ENCODE assay signal across 18 cellular contexts in the genomic region with DNA sequence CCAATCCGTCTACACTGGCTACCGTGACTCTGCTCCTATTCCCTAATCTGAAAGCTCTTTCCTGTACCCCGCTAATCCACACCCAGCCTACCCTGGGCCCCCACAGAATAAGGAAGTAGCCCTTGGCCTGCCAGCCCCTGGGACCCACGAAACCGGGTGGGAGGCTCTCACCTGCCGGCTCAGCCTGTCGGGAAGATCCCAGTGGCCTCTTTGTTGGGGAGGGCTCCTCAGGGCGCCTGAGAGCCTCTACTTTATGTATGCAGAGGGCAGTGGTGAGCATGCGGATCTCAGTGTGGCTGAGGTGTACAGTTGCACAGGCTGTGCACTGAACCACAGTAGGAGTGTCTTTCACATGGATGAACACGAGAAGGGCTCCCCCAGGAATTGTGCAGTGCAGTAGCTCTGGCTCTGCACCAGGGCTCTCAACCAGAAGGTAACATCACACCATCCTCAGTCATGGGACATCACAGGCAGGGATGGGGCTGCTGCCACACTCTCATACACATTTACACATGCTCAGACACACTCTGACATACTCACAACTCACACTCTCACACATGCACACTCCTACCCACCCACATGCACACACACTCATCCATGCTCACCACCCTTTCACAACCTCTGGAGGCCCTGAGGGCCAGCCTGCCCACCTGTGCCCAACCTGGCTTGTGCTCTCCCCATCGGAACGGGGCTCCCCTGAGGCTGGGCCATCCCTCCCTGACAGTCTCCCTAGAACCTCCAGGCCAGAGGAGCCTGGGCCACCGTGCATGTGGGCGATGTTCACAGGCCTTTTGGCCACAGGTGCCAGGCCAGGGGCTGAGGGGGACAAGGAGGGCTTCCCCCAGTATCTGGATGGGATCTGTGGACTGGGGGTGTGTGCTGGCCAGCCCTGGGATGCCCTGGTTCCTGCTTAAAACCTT.
DNase-seq lines count a peak whose midpoint lies in the region; ATAC-seq, FAIRE-seq and TF ChIP-seq lines count a peak whose summit lies in the region.
"Had no signal": no experiment of that assay in that cellular context is flagged by ENCODE, and none has a peak within 500 bp of the region (broad histone marks: within the 10 kb centered on the region; RNA-seq: fewer than 3 reads in every experiment).

No MANE protein-coding gene starts in this region.

- no peak overlapping the region for H2AFZ ChIP-seq in SK-N-SH (ENCODE audit: low read depth)
- H2AFZ ChIP-seq: PC-9 had no signal

- H3K79me2 ChIP-seq in SK-N-SH (ENCODE audit: insufficient read depth): no peaks in the 10 kb centered on the region

- no peak overlapping the region for H3K4me2 ChIP-seq in SK-N-SH
- H3K4me2 ChIP-seq: BLaER1 treated with 17β-estradiol and CSF1 and Interleukin-3, amounts not matched to agents 10 nM and 100 nM; PC-9 had no signal

- no peak overlapping the region for H3K9ac ChIP-seq in SK-N-SH
- H3K9ac ChIP-seq in kidney (ENCODE audit: low read length in 2 of 2): no peak overlapping the region
- H3K9ac ChIP-seq: BLaER1 treated with 17β-estradiol and CSF1 and Interleukin-3, amounts not matched to agents 10 nM and 100 nM had no signal

- TF ChIP-seq CTCF in SK-N-SH (IDR thresholded peaks at IDR 0.05): no peak
- no peak for TF ChIP-seq CTCF in kidney (IDR thresholded peaks at IDR 0.05; ENCODE audit: borderline replicate concordance, extremely low read depth, insufficient read depth)

- H3K4me3 Mint-ChIP-seq in stimulated activated effector memory CD8-positive, alpha-beta T cell treated with anti-CD3 and anti-CD28 coated beads, Interleukin-12 subunit alpha, Interleukin-12 subunit beta, amount 100 ng/mL, for 72 hours: no peak overlapping the region

- H4K20me1 ChIP-seq in SK-N-SH (ENCODE audit: insufficient read depth): no peaks in the 10 kb centered on the region
- H4K20me1 ChIP-seq: BLaER1 treated with 17β-estradiol and CSF1 and Interleukin-3, amounts not matched to agents 10 nM and 100 nM had no signal

- no peak for FAIRE-seq in kidney (lab: Jason Lieb, UNC)

- no peaks in the 10 kb centered on the region for H3K9me2 ChIP-seq in SK-N-SH

- H3K36me3 ChIP-seq in SK-N-SH (replicated peaks in 1 of 2; ENCODE audit: control insufficient read depth in 1 of 2, insufficient read depth in 2 of 2, low read length in 1 of 2) (no peaks in the 10 kb centered on the region), kidney (ENCODE audit: control insufficient read depth in 1 of 2, insufficient read depth in 2 of 2, low read length in 2 of 2) (no peaks in the 10 kb centered on the region)
- H3K36me3 ChIP-seq: BLaER1 treated with 17β-estradiol and CSF1 and Interleukin-3, amounts not matched to agents 10 nM and 100 nM had no signal

- ATAC-seq in SK-N-SH treated with all-trans-retinoic acid at 6 μM for 48 hours (no peak), sciatic nerve (no peak), HG03354 (IDR thresholded peaks at IDR 0.05; ENCODE audit: poor library complexity, severe bottlenecking, unreplicated experiment) (no peak)
- peak; percentile 25 for ATAC-seq in stimulated activated effector memory CD8-positive, alpha-beta T cell treated with anti-CD3 and anti-CD28 coated beads, Interleukin-12 subunit alpha, Interleukin-12 subunit beta, amount 100 ng/mL, for 72 hours

- no peak for TF ChIP-seq RAD21 in SK-N-SH (IDR thresholded peaks at IDR 0.05; ENCODE audit: low read length)

- POLR2A ChIA-PET in SK-N-SH (lab: Yijun Ruan, JAX): no interaction called here

- H3K4me1 Mint-ChIP-seq in stimulated activated effector memory CD8-positive, alpha-beta T cell treated with anti-CD3 and anti-CD28 coated beads, Interleukin-12 subunit alpha, Interleukin-12 subunit beta, amount 100 ng/mL, for 72 hours: no peaks in the 10 kb centered on the region

- intact Hi-C loops in kidney (cut with DNase I) (no loop called here), sciatic nerve (cut with DNase I) (no loop called here)

- DNase-seq in SK-N-SH (peak; percentile 26), HT-29 (ENCODE audit: low spot score) (peak; percentile 7), kidney (peak; percentile 43), sciatic nerve (ENCODE audit: low spot score) (no peak), mucosa of gallbladder (ENCODE audit: low spot score) (no peak)
- DNase-seq in stimulated activated effector memory CD8-positive, alpha-beta T cell treated with anti-CD3 and anti-CD28 coated beads, Interleukin-12 subunit alpha, Interleukin-12 subunit beta, amount 100 ng/mL, for 72 hours (ENCODE audit: low spot score in 2 of 2): no peak
- DNase-seq: 8988T, DMS153, Kasumi-1, NCI-H1105 treated with DMSO at 0.1 percent for 48 hours, NCI-H187, NCI-H446 treated with DMSO at 0.1 percent for 48 hours, NCI-H774, PC-9, Right ventricle myocardium superior had no signal

- no peaks in the 10 kb centered on the region for H3K27me3 ChIP-seq in SK-N-SH (ENCODE audit: insufficient read depth)
- H3K27me3 ChIP-seq: BLaER1 treated with 17β-estradiol and CSF1 and Interleukin-3, amounts not matched to agents 10 nM and 100 nM had no signal

- TF ChIP-seq EP300 in SK-N-SH (IDR thresholded peaks at IDR 0.05; ENCODE audit: borderline replicate concordance in 1 of 2, low read depth in 1 of 2, low read length in 1 of 2): no peak

- H3K36me3 Mint-ChIP-seq in stimulated activated effector memory CD8-positive, alpha-beta T cell treated with anti-CD3 and anti-CD28 coated beads, Interleukin-12 subunit alpha, Interleukin-12 subunit beta, amount 100 ng/mL, for 72 hours: no peaks in the 10 kb centered on the region

- H3K9me3 ChIP-seq in SK-N-SH (no peaks in the 10 kb centered on the region), kidney (ENCODE audit: control insufficient read depth in 1 of 2, low read length in 2 of 2) (peaks cover 0 to 4% of the 10 kb centered on the region in 2 donors)
- H3K9me3 ChIP-seq: BLaER1 treated with 17β-estradiol and CSF1 and Interleukin-3, amounts not matched to agents 10 nM and 100 nM had no signal

- 33% methylated on average over 7 of the region's 14 CpGs for WGBS in SK-N-SH (ENCODE audit: low lambda C conversion rate)

- no peaks in the 10 kb centered on the region for H3F3A ChIP-seq in SK-N-SH (replicated peaks; ENCODE audit: insufficient read depth)

- H3K4me1 ChIP-seq in SK-N-SH (ENCODE audit: control insufficient read depth in 1 of 2, insufficient read depth in 2 of 2, low read depth in 1 of 2, low read length in 1 of 2): peaks cover 0 to 1% of the 10 kb centered on the region in 2 experiments; a peak in 1 of 4 replicates
- no peaks in the 10 kb centered on the region for H3K4me1 ChIP-seq in kidney (ENCODE audit: control insufficient read depth in 1 of 2, insufficient read depth in 1 of 2, low read depth in 1 of 2, low read length in 2 of 2)
- H3K4me1 ChIP-seq: BLaER1 treated with 17β-estradiol and CSF1 and Interleukin-3, amounts not matched to agents 10 nM and 100 nM had no signal

- H3K9me3 Mint-ChIP-seq in stimulated activated effector memory CD8-positive, alpha-beta T cell treated with anti-CD3 and anti-CD28 coated beads, Interleukin-12 subunit alpha, Interleukin-12 subunit beta, amount 100 ng/mL, for 72 hours: no peaks in the 10 kb centered on the region

- H3K4me3 ChIP-seq in SK-N-SH (ENCODE audit: low read depth in 2 of 2, low read length in 1 of 2) (no peak overlapping the region), kidney (ENCODE audit: low read length in 2 of 2) (no peak overlapping the region)
- H3K4me3 ChIP-seq: BLaER1 treated with 17β-estradiol and CSF1 and Interleukin-3, amounts not matched to agents 10 nM and 100 nM; PC-9 had no signal

- no peak overlapping the region for H3K27ac Mint-ChIP-seq in stimulated activated effector memory CD8-positive, alpha-beta T cell treated with anti-CD3 and anti-CD28 coated beads, Interleukin-12 subunit alpha, Interleukin-12 subunit beta, amount 100 ng/mL, for 72 hours

- CTCF ChIA-PET in SK-N-SH (lab: Yijun Ruan, JAX): interaction anchor here (0.6 to 2.1 kb wide), 4 partner anchors 9 to 31 kb away, joined by 3 to 9 read pairs (median 3); no protein-coding TSS in a partner anchor

- no peak overlapping the region for H3K27ac ChIP-seq in SK-N-SH (ENCODE audit: low read depth in 2 of 2, low read length in 1 of 2)
- no peak overlapping the region for H3K27ac ChIP-seq in kidney (ENCODE audit: low read depth in 2 of 2, low read length in 2 of 2)
- H3K27ac ChIP-seq: BLaER1 treated with 17β-estradiol and CSF1 and Interleukin-3, amounts not matched to agents 10 nM and 100 nM; PC-9 had no signal

TF ChIP-seq in SK-N-SH, 30 proteins besides CTCF, POLR2A, EP300 and RAD21:
- no peak for TF ChIP-seq GABPA (IDR thresholded peaks at IDR 0.05; ENCODE audit: low read depth)

TF ChIP-seq in SK-N-SH treated with all-trans-retinoic acid at 6 μM for 48 hours, 23 proteins besides CTCF, POLR2A, EP300 and RAD21 (continues in another document):
- TF ChIP-seq TOX (CRISPR knock-in tag; IDR thresholded peaks at IDR 0.05; ENCODE audit: borderline replicate concordance) (no peak), ZNF70 (CRISPR knock-in tag; IDR thresholded peaks at IDR 0.05) (no peak), ISL1 (CRISPR knock-in tag; IDR thresholded peaks at IDR 0.05) (no peak), PPARA (CRISPR knock-in tag; IDR thresholded peaks at IDR 0.05; ENCODE audit: borderline replicate concordance) (no peak)
- TF ChIP-seq, protein P1, sequence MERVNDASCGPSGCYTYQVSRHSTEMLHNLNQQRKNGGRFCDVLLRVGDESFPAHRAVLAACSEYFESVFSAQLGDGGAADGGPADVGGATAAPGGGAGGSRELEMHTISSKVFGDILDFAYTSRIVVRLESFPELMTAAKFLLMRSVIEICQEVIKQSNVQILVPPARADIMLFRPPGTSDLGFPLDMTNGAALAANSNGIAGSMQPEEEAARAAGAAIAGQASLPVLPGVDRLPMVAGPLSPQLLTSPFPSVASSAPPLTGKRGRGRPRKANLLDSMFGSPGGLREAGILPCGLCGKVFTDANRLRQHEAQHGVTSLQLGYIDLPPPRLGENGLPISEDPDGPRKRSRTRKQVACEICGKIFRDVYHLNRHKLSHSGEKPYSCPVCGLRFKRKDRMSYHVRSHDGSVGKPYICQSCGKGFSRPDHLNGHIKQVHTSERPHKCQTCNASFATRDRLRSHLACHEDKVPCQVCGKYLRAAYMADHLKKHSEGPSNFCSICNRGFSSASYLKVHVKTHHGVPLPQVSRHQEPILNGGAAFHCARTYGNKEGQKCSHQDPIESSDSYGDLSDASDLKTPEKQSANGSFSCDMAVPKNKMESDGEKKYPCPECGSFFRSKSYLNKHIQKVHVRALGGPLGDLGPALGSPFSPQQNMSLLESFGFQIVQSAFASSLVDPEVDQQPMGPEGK (CRISPR knock-in tag; IDR thresholded peaks at IDR 0.05; ENCODE audit: borderline replicate concordance): no peak
- TF ChIP-seq, protein P2, sequence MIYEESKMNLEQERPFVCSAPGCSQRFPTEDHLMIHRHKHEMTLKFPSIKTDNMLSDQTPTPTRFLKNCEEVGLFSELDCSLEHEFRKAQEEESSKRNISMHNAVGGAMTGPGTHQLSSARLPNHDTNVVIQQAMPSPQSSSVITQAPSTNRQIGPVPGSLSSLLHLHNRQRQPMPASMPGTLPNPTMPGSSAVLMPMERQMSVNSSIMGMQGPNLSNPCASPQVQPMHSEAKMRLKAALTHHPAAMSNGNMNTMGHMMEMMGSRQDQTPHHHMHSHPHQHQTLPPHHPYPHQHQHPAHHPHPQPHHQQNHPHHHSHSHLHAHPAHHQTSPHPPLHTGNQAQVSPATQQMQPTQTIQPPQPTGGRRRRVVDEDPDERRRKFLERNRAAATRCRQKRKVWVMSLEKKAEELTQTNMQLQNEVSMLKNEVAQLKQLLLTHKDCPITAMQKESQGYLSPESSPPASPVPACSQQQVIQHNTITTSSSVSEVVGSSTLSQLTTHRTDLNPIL (CRISPR knock-in tag; IDR thresholded peaks at IDR 0.05; ENCODE audit: low read depth): no peak

Comparison
In these comparisons a context has a peak if more than half of its experiments do, and no peak if none do; other contexts are left out.
1. DNase-seq: peak in SK-N-SH (single experiment), HT-29 (single experiment) and kidney (single experiment); none in stimulated activated effector memory CD8-positive, alpha-beta T cell treated with anti-CD3 and anti-CD28 coated beads, Interleukin-12 subunit alpha, Interleukin-12 subunit beta, amount 100 ng/mL, for 72 hours (0 of 2), sciatic nerve (single experiment) and mucosa of gallbladder (single experiment).